8 cellular contexts compared by ENCODE assay signal in the genomic region with DNA sequence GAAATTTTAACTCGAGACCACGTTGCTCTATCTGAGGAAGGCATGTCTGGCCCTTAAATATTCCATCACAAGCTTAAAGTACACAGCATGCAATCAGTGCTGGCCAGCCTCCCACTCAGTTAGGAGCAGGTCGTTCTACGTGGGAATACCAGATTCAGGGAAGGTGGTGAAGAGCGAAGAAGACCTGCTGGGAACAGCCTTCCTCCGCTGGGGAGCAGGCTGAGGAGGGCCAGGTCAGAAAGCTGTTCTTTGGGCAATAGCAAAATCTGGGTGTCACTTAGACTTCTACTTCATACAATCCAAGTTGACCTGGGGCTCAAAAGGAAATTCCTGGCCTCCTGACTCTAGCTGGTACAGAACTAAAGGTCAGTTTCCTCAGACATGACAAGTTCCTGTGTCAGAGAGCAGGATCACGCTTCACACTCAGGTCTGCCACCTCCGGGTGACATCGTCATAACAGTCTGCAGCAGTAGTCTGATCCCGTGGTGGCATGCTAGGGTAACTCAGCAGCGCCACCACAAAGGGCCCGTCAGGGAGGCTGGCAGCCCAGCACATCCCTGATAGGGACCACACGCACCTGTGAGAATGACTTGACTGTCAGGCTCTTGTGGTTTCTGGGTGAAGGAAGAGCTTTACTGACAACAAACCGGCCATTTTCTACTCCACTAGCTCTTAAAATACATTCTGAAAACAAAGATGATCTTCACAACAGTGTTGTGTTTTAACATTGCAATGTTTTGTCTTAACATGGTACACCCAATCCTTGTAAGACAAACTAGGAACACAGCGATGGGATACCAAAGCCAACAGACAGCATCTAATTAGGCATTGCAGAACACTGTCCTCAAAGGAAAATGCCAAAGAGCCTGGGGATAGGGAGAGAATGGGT. TPM values are rescaled to one million over a fixed set of nuclear protein-coding genes. Genes with fewer than 3 reads are reported as not detected.
DNase-seq lines count a peak whose midpoint lies in the region; ATAC-seq, FAIRE-seq and TF ChIP-seq lines count a peak whose summit lies in the region.

No MANE protein-coding gene starts in this region.

- CTCF ChIA-PET in mammary epithelial cell (lab: Charles Lee; ENCODE audit: low non-redundant PET) = interaction anchor here (0.6 kb wide), 1 partner anchor 485 kb away, joined by 3 read pairs; no protein-coding TSS in a partner anchor

- no peaks in the 10 kb centered on the region for H3K79me2 ChIP-seq in mammary epithelial cell (ENCODE audit: insufficient read depth, low read length)

- H3K9ac ChIP-seq in mammary epithelial cell (ENCODE audit: insufficient read depth, low read length) = no peak overlapping the region

- H3K4me1 Mint-ChIP-seq in mesothelial cell of epicardium = peaks cover 24% of the 10 kb centered on the region
- peaks cover 4% of the 10 kb centered on the region for H3K4me1 Mint-ChIP-seq in osteocyte (ENCODE audit: unreplicated experiment)

- H3K27ac Mint-ChIP-seq in mesothelial cell of epicardium (no peak overlapping the region), osteocyte (ENCODE audit: unreplicated experiment) (no peak overlapping the region)

- H3K27ac ChIP-seq in mammary epithelial cell (ENCODE audit: insufficient read depth, low read depth, low read length) = no peak overlapping the region
- H3K27ac ChIP-seq in pancreas = no peak overlapping the region

- ATAC-seq in HG02981 (IDR thresholded peaks at IDR 0.05; ENCODE audit: unreplicated experiment) = peak; percentile 94
- peak in 3 of 4 donors; percentile 61 to 77 (median 71) for ATAC-seq in pancreas

- H4K20me1 ChIP-seq in mammary epithelial cell (ENCODE audit: insufficient read depth, low read length) = no peaks in the 10 kb centered on the region

- H3K9me3 ChIP-seq in mammary epithelial cell (replicated peaks; ENCODE audit: insufficient read depth, low read length) = no peaks in the 10 kb centered on the region
- no peaks in the 10 kb centered on the region for H3K9me3 ChIP-seq in pancreas

- no peak overlapping the region for H3K4me2 ChIP-seq in mammary epithelial cell (ENCODE audit: insufficient read depth, low read depth, low read length)

- H3K9me3 Mint-ChIP-seq in mesothelial cell of epicardium (no peaks in the 10 kb centered on the region), osteocyte (ENCODE audit: unreplicated experiment) (no peaks in the 10 kb centered on the region)

- no peak overlapping the region for H3K4me3 ChIP-seq in mammary epithelial cell (replicated peaks in 1 of 3; ENCODE audit: insufficient read depth in 1 of 3, low read depth in 2 of 3, low read length in 3 of 3)
- no peak overlapping the region for H3K4me3 ChIP-seq in pancreas

- intact Hi-C loops in mammary epithelial cell (cut with micrococcal nuclease) (no loop called here), pancreas (cut with DNase I) (no loop called here)

- H3K36me3 ChIP-seq in mammary epithelial cell (ENCODE audit: insufficient read depth, low read length) (no peaks in the 10 kb centered on the region), pancreas (peaks cover 0 to 6% (median 0%) of the 10 kb centered on the region in 3 donors)

- dilution Hi-C loops in mammary epithelial cell (cut with HindIII; ENCODE audit: low sequenced_read_pairs) = no loop called here

- no peaks in the 10 kb centered on the region for H3K27me3 Mint-ChIP-seq in mesothelial cell of epicardium (ENCODE audit: low read depth)
- H3K27me3 Mint-ChIP-seq in osteocyte (ENCODE audit: unreplicated experiment) = peaks cover 5% of the 10 kb centered on the region

- H3K36me3 Mint-ChIP-seq in mesothelial cell of epicardium (peaks cover 29% of the 10 kb centered on the region), osteocyte (ENCODE audit: unreplicated experiment) (no peaks in the 10 kb centered on the region)

- DNase-seq in T47D (ENCODE audit: low read depth in 1 of 2, low spot score in 1 of 2) (peak; percentile 22 to 71), mammary epithelial cell (no peak), RPMI8226 (peak; percentile 97), pancreas (no peak), mesothelial cell of epicardium (ENCODE audit: low spot score in 2 of 2, unreplicated experiment in 2 of 2) (no peak), osteocyte (ENCODE audit: extremely low spot score, unreplicated experiment) (no peak)
- DNase-seq in activated naive CD4-positive, alpha-beta T cell (lab: John Stamatoyannopoulos, UW) = peak in 3 of 4 experiments; percentile 4 to 41 (median 8)

- no TSS peak for BruUV-seq in mammary epithelial cell (replicated peaks; lab: Mats Ljungman, UMichigan)

- H2AFZ ChIP-seq in mammary epithelial cell (ENCODE audit: low read depth, low read length) = no peak overlapping the region

- H3K4me3 Mint-ChIP-seq in mesothelial cell of epicardium (no peak overlapping the region), osteocyte (ENCODE audit: unreplicated experiment) (no peak overlapping the region)

- H3K4me1 ChIP-seq in mammary epithelial cell (ENCODE audit: insufficient read depth, low read length) (no peaks in the 10 kb centered on the region), pancreas (no peaks in the 10 kb centered on the region)

- no peak for TF ChIP-seq CTCF in mammary epithelial cell (conservative IDR thresholded peaks at IDR 0.05 in 1 of 2, IDR thresholded peaks at IDR 0.05 in 1 of 2; ENCODE audit: extremely low read depth in 1 of 2, insufficient read depth in 1 of 2, low read depth in 1 of 2, low read length in 2 of 2)
- TF ChIP-seq CTCF in pancreas (IDR thresholded peaks at IDR 0.05) = no peak
- TF ChIP-seq CTCF in mesothelial cell of epicardium (IDR thresholded peaks at IDR 0.05; ENCODE audit: unreplicated experiment) = no peak
- no peak for TF ChIP-seq CTCF in osteocyte (IDR thresholded peaks at IDR 0.05)

- in situ Hi-C loops in T47D (cut with HindIII; ENCODE audit: low pct_unique_long_range_greater_than_20kb, low sequenced_read_pairs) = no loop called here
- in situ Hi-C loops in mammary epithelial cell (cut with MboI; ENCODE audit: low sequenced_read_pairs in 2 of 2) = no loop called here

- 90% methylated on average over 15 of the region's 15 CpGs for WGBS in mammary epithelial cell (ENCODE audit: low coverage, missing lambda C conversion rate)
- WGBS in pancreas, 2 donors = 78 to 86% methylated on average over 15 of the region's 15 CpGs

- no peaks in the 10 kb centered on the region for H3K27me3 ChIP-seq in mammary epithelial cell (ENCODE audit: insufficient read depth, low read length)
- no peaks in the 10 kb centered on the region for H3K27me3 ChIP-seq in pancreas

- FAIRE-seq in pancreas (lab: Jason Lieb, UNC) = no peak

RNA-seq across cellular contexts. Expression of a gene that starts 35.2 kb away (rescaled TPM):
- total RNA-seq in mammary epithelial cell (10 to 100 TPM; 31.0 to 51.3 TPM), pancreas (10 to 100 TPM; 12.8 to 21.2 (median 17.0) TPM), mesothelial cell of epicardium (24.0 to 27.2 TPM (median 26.1 TPM) in 3 replicates), osteocyte (25.7 and 28.3 TPM in 2 replicates)
- polyA plus RNA-seq in mammary epithelial cell (15.1 TPM), pancreas (10 to 100 TPM in 1 of 2 donors, 1 to 10 TPM in 1; 7.1 to 11.1 TPM)
- polyA minus RNA-seq in mammary epithelial cell = 47.0 TPM

RNA-seq across cellular contexts. Expression of a gene that starts 36.2 kb away (rescaled TPM):
- total RNA-seq in mammary epithelial cell (10 to 100 TPM in 1 of 2 donors, 1 to 10 TPM in 1; 9.7 to 24.8 TPM), pancreas (10 to 100 TPM in 5 of 6 donors, 1 to 10 TPM in 1; 6.0 to 31.1 (median 19.8) TPM), mesothelial cell of epicardium (104 to 111 TPM (median 107 TPM) in 3 replicates), osteocyte (1.4 and 2.6 TPM in 2 replicates)
- polyA plus RNA-seq in mammary epithelial cell (3.0 TPM), pancreas (10 to 100 TPM in 1 of 2 donors, 1 to 10 TPM in 1; 5.6 to 10.2 TPM)
- 2.1 TPM for polyA minus RNA-seq in mammary epithelial cell

Comparison
In these comparisons a context has a peak if more than half of its experiments do, and no peak if none do; other contexts are left out.
1. DNase-seq: peak in T47D (2 of 2), RPMI8226 (single experiment) and activated naive CD4-positive, alpha-beta T cell (3 of 4); none in mammary epithelial cell (single experiment), pancreas (0 of 6), mesothelial cell of epicardium (0 of 2) and osteocyte (single experiment).